1 cellular context compared by ENCODE assay signal in genomic region chr1:230753586-230754251, GRCh38.
A peak's percentile ranks its signal among the peaks of the same experiment; 100 is the strongest.
TF ChIP-seq lines count a peak whose summit lies in the region.

No MANE protein-coding gene starts in this region.

TF ChIP-seq in HepG2, 621 proteins besides CTCF, POLR2A, EP300 and RAD21 (continues in another document):
- TF ChIP-seq ZNF879 (CRISPR knock-in tag; IDR thresholded peaks at IDR 0.05) (no peak), IRF2 (CRISPR knock-in tag; IDR thresholded peaks at IDR 0.05) (no peak), XRCC5 (optimal IDR thresholded peaks at IDR 0.05; ENCODE audit: low read length) (no peak), ZKSCAN8 (CRISPR knock-in tag; IDR thresholded peaks at IDR 0.05; ENCODE audit: borderline replicate concordance) (no peak), ZNF720 (CRISPR knock-in tag; IDR thresholded peaks at IDR 0.05) (no peak), ZNF7 (CRISPR knock-in tag; IDR thresholded peaks at IDR 0.05) (no peak), FOXC1 (CRISPR knock-in tag; IDR thresholded peaks at IDR 0.05; ENCODE audit: borderline replicate concordance) (no peak), NAIF1 (CRISPR knock-in tag; IDR thresholded peaks at IDR 0.05; ENCODE audit: borderline replicate concordance) (no peak), HOXA3 (CRISPR knock-in tag; IDR thresholded peaks at IDR 0.05) (peak; percentile 49), BATF2 (CRISPR knock-in tag; IDR thresholded peaks at IDR 0.05) (no peak), KLF13 (CRISPR knock-in tag; IDR thresholded peaks at IDR 0.05) (no peak), SNRNP70 (IDR thresholded peaks at IDR 0.05; ENCODE audit: low read depth, low read length) (no peak), ZNF709 (CRISPR knock-in tag; IDR thresholded peaks at IDR 0.05) (no peak), ZKSCAN1 (IDR thresholded peaks at IDR 0.05; ENCODE audit: low read length) (no peak), ZNF329 (CRISPR knock-in tag; IDR thresholded peaks at IDR 0.05; ENCODE audit: low read depth) (no peak), NR0B2 (CRISPR knock-in tag; IDR thresholded peaks at IDR 0.05) (no peak), ATF1 (CRISPR knock-in tag; IDR thresholded peaks at IDR 0.05) (no peak), ZSCAN25 (CRISPR knock-in tag; IDR thresholded peaks at IDR 0.05) (peak; percentile 85), ZFP62 (CRISPR knock-in tag; IDR thresholded peaks at IDR 0.05) (no peak), TEAD3 (CRISPR knock-in tag; optimal IDR thresholded peaks at IDR 0.05; ENCODE audit: borderline replicate concordance) (no peak), ZNF3 (CRISPR knock-in tag; IDR thresholded peaks at IDR 0.05) (no peak), ZNF768 (CRISPR knock-in tag; IDR thresholded peaks at IDR 0.05) (no peak), FOSL2 (CRISPR knock-in tag; IDR thresholded peaks at IDR 0.05) (no peak), CREM (IDR thresholded peaks at IDR 0.05) (no peak), CREM (CRISPR knock-in tag; IDR thresholded peaks at IDR 0.05) (no peak), ZNF777 (CRISPR knock-in tag; IDR thresholded peaks at IDR 0.05) (no peak), WIZ (CRISPR knock-in tag; IDR thresholded peaks at IDR 0.05) (no peak), ZNF878 (CRISPR knock-in tag; IDR thresholded peaks at IDR 0.05) (no peak), BCL6 (CRISPR knock-in tag; IDR thresholded peaks at IDR 0.05) (0 out of 2 replicates have a peak, but pooled peaks have one; percentile 5), MBNL3 (CRISPR knock-in tag; conservative IDR thresholded peaks at IDR 0.05) (no peak), ZNF629 (CRISPR knock-in tag; conservative IDR thresholded peaks at IDR 0.05) (no peak), NR2C2 (CRISPR knock-in tag; IDR thresholded peaks at IDR 0.05; ENCODE audit: borderline replicate concordance) (no peak), ZBTB1 (CRISPR knock-in tag; IDR thresholded peaks at IDR 0.05; ENCODE audit: borderline replicate concordance) (no peak), ZNF235 (CRISPR knock-in tag; IDR thresholded peaks at IDR 0.05; ENCODE audit: borderline replicate concordance) (no peak), ZNF776 (CRISPR knock-in tag; IDR thresholded peaks at IDR 0.05) (no peak), ZNF276 (CRISPR knock-in tag; IDR thresholded peaks at IDR 0.05; ENCODE audit: low read depth) (no peak), SMC3 (IDR thresholded peaks at IDR 0.05; ENCODE audit: low read length) (no peak), HNRNPLL (IDR thresholded peaks at IDR 0.05; ENCODE audit: low read depth, low read length, poor library complexity, severe bottlenecking) (no peak), TBL1XR1 (IDR thresholded peaks at IDR 0.05; ENCODE audit: borderline replicate concordance, low read length, partially characterized antibody) (no peak), ZNF891 (CRISPR knock-in tag; IDR thresholded peaks at IDR 0.05) (peak; percentile 59; the same call in 1 of the 2 replicates), ARID5B (CRISPR knock-in tag; IDR thresholded peaks at IDR 0.05) (no peak; the same call in 1 of the 2 replicates), ZMYM2 (CRISPR knock-in tag; IDR thresholded peaks at IDR 0.05) (no peak), RBFOX2 (IDR thresholded peaks at IDR 0.05; ENCODE audit: low read depth, low read length) (0 out of 2 replicates have a peak, but pooled peaks have one; percentile 32), ISL2 (CRISPR knock-in tag; IDR thresholded peaks at IDR 0.05) (no peak), NFIC (IDR thresholded peaks at IDR 0.05; ENCODE audit: low read length) (no peak), ZBTB44 (CRISPR knock-in tag; IDR thresholded peaks at IDR 0.05) (no peak), ETV6 (CRISPR knock-in tag; conservative IDR thresholded peaks at IDR 0.05) (no peak), STAG1 (CRISPR knock-in tag; IDR thresholded peaks at IDR 0.05) (no peak), ZNF17 (CRISPR knock-in tag; IDR thresholded peaks at IDR 0.05) (no peak), ZFP41 (CRISPR knock-in tag; IDR thresholded peaks at IDR 0.05; ENCODE audit: borderline replicate concordance) (no peak), ZNF367 (CRISPR knock-in tag; IDR thresholded peaks at IDR 0.05; ENCODE audit: borderline replicate concordance) (no peak), NCOR1 (IDR thresholded peaks at IDR 0.05; ENCODE audit: borderline replicate concordance, low read length) (no peak), POLR2AphosphoS5 (IDR thresholded peaks at IDR 0.05; ENCODE audit: low read depth, low read length) (peak; percentile 55), ZNF292 (CRISPR knock-in tag; IDR thresholded peaks at IDR 0.05; ENCODE audit: borderline replicate concordance, low read depth) (no peak), ZNF576 (CRISPR knock-in tag; IDR thresholded peaks at IDR 0.05) (no peak), ZNF678 (CRISPR knock-in tag; IDR thresholded peaks at IDR 0.05) (0 out of 2 replicates have a peak, but pooled peaks have one; percentile 38), DPF2 (CRISPR knock-in tag; IDR thresholded peaks at IDR 0.05; ENCODE audit: borderline replicate concordance, low read depth) (no peak), ZNF232 (CRISPR knock-in tag; IDR thresholded peaks at IDR 0.05; ENCODE audit: borderline replicate concordance) (no peak)
- TF ChIP-seq, protein P1, sequence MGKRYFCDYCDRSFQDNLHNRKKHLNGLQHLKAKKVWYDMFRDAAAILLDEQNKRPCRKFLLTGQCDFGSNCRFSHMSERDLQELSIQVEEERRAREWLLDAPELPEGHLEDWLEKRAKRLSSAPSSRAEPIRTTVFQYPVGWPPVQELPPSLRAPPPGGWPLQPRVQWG (CRISPR knock-in tag; IDR thresholded peaks at IDR 0.05; ENCODE audit: borderline replicate concordance, low read depth), result no peak
- TF ChIP-seq, protein P2, sequence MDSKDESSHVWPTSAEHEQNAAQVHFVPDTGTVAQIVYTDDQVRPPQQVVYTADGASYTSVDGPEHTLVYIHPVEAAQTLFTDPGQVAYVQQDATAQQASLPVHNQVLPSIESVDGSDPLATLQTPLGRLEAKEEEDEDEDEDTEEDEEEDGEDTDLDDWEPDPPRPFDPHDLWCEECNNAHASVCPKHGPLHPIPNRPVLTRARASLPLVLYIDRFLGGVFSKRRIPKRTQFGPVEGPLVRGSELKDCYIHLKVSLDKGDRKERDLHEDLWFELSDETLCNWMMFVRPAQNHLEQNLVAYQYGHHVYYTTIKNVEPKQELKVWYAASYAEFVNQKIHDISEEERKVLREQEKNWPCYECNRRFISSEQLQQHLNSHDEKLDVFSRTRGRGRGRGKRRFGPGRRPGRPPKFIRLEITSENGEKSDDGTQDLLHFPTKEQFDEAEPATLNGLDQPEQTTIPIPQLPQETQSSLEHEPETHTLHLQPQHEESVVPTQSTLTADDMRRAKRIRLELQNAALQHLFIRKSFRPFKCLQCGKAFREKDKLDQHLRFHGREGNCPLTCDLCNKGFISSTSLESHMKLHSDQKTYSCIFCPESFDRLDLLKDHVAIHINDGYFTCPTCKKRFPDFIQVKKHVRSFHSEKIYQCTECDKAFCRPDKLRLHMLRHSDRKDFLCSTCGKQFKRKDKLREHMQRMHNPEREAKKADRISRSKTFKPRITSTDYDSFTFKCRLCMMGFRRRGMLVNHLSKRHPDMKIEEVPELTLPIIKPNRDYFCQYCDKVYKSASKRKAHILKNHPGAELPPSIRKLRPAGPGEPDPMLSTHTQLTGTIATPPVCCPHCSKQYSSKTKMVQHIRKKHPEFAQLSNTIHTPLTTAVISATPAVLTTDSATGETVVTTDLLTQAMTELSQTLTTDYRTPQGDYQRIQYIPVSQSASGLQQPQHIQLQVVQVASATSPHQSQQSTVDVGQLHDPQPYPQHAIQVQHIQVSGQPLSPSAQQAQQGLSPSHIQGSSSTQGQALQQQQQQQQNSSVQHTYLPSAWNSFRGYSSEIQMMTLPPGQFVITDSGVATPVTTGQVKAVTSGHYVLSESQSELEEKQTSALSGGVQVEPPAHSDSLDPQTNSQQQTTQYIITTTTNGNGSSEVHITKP (CRISPR knock-in tag; IDR thresholded peaks at IDR 0.05; ENCODE audit: low read depth), result no peak
- TF ChIP-seq, protein P3, sequence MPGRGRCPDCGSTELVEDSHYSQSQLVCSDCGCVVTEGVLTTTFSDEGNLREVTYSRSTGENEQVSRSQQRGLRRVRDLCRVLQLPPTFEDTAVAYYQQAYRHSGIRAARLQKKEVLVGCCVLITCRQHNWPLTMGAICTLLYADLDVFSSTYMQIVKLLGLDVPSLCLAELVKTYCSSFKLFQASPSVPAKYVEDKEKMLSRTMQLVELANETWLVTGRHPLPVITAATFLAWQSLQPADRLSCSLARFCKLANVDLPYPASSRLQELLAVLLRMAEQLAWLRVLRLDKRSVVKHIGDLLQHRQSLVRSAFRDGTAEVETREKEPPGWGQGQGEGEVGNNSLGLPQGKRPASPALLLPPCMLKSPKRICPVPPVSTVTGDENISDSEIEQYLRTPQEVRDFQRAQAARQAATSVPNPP (CRISPR knock-in tag; IDR thresholded peaks at IDR 0.05), result no peak
